18 cellular contexts compared by ENCODE assay signal in the genomic region with DNA sequence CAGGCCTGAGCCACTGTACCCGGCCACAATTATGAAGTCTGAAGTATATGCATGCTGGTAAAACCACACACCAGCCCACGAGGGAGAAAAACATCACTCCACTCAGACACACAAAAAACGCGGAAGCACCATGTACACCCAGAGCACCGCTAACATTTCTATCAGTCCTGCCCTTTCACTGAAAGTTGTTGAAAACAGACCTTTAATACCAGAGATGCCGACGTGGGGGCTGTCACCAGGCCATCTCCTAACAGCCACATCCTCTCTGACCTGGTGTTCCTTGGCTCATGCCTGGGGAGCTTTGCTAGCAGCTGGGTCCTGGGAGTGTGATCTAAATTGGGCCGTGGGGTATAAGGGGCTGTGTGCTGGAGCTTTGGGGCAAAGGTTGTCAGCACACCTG.
"Had no signal": no experiment of that assay in that cellular context is flagged by ENCODE, and none has a peak within 500 bp of the region (broad histone marks: within the 10 kb centered on the region; RNA-seq: fewer than 3 reads in every experiment).

No MANE protein-coding gene starts in this region.

- H3K36me3 ChIP-seq: esophagus muscularis mucosa, gastrocnemius medialis, heart right ventricle, suprapubic skin, thyroid gland, upper lobe of left lung, uterus had no signal

- ATAC-seq: effector memory CD8-positive, alpha-beta T cell; gastrocnemius medialis; heart right ventricle; left lobe of liver; sciatic nerve had no signal

- H3K27ac Mint-ChIP-seq: dendritic cell treated with granulocyte-macrophage colony-stimulating factor and Interleukin-4, amounts not matched to agents 40 ng/mL and 50 ng/mL, for 4 days; effector memory CD8-positive, alpha-beta T cell; nephron had no signal

- H3K9me3 Mint-ChIP-seq: dendritic cell treated with granulocyte-macrophage colony-stimulating factor and Interleukin-4, amounts not matched to agents 40 ng/mL and 50 ng/mL, for 4 days; effector memory CD8-positive, alpha-beta T cell; nephron had no signal

- H3K27ac ChIP-seq: esophagus muscularis mucosa, gastrocnemius medialis, heart right ventricle, suprapubic skin, thyroid gland, upper lobe of left lung, uterus had no signal

- H3K9me3 ChIP-seq: esophagus muscularis mucosa, gastrocnemius medialis, suprapubic skin, thyroid gland, upper lobe of left lung, uterus had no signal

- H3K4me3 ChIP-seq: esophagus muscularis mucosa, gastrocnemius medialis, heart right ventricle, suprapubic skin, thyroid gland, upper lobe of left lung, uterus had no signal

- H3K4me3 Mint-ChIP-seq: dendritic cell treated with granulocyte-macrophage colony-stimulating factor and Interleukin-4, amounts not matched to agents 40 ng/mL and 50 ng/mL, for 4 days; effector memory CD8-positive, alpha-beta T cell; naive B cell; nephron had no signal

- H3K4me1 ChIP-seq: gastrocnemius medialis, uterus had no signal

- DNase-seq: effector memory CD8-positive, alpha-beta T cell; gastrocnemius medialis; heart right ventricle; hypothalamus; naive B cell; posterior cingulate gyrus; stimulated activated CD4-positive, alpha-beta T cell treated with anti-CD3 and anti-CD28 coated beads, Interleukin-2, amount 100 ng/mL, for 24 hours; stimulated activated CD4-positive, alpha-beta T cell treated with anti-CD3 and anti-CD28 coated beads, Interleukin-4, amount 100 ng/mL, for 4 hours; stimulated activated naive CD4-positive, alpha-beta T cell; thyroid gland; upper lobe of left lung; uterus had no signal

- H3K4me1 Mint-ChIP-seq: naive B cell had no signal

- H3K27me3 ChIP-seq: gastrocnemius medialis, heart right ventricle, suprapubic skin, thyroid gland, upper lobe of left lung, uterus had no signal
